ENCODE assay signal across 8 cellular contexts in the genomic region with DNA sequence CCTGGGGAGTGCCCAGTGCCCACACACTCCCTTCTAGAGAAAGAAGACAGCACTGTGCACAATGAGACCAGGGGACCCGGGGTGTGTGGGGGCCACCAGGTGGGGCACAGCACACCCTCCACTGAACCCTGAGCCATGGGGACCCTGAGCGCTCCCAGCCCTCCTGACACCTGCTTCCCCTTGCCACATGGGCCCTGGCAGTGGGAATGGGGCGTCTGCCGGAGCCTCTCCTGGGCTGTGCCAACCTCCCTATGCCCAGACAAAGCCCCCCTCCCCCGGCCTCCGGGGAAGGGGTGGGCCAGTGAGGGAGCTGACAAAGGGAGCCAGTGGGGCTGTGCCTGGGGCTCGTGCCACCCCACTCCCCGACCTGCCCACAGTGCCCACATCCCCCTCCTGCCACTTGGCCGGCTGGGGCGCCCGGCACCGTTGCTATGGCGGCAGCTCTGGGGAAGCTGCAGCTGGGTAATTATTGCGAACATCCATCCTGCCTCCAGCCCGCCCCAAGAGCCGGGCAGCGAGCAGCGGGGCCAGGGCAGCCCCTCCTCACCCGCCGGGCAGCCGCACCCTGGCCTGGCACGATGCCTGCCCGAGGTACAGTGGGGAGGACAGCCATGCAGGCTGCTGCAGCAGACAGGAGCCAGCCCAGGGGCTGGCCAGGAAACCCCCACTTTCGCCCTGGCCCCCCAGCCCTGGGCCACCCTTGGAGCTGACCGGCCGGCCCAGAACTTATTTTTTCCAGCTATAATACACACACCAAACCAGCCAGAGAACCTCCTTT. TPM values are rescaled to one million over a fixed set of nuclear protein-coding genes. Genes with fewer than 3 reads are reported as not detected.
DNase-seq lines count a peak whose midpoint lies in the region; ATAC-seq and TF ChIP-seq lines count a peak whose summit lies in the region.

No MANE protein-coding gene starts in this region.

- no peak for TF ChIP-seq POLR2A in gastrocnemius medialis (IDR thresholded peaks at IDR 0.05)

- ATAC-seq in HG03439 (IDR thresholded peaks at IDR 0.05; ENCODE audit: unreplicated experiment) (peak; percentile 32), gastrocnemius medialis (no peak)

- intact Hi-C loops in PC-9 (cut with micrococcal nuclease; ENCODE audit: unreplicated experiment) (loop anchor here (5.0 kb wide), 1 partner anchor 90 kb away; no protein-coding TSS in a partner anchor), gastrocnemius medialis (cut with DNase I; ENCODE audit: low total_unique reads) (no loop called here)

- POLR2A ChIA-PET in PC-9 (lab: Charles Lee; ENCODE audit: unreplicated experiment), result no interaction called here

- no peaks in the 10 kb centered on the region for H3K9me2 ChIP-seq in PC-9 (ENCODE audit: insufficient read depth)

- no peaks in the 10 kb centered on the region for H4K20me1 ChIP-seq in PC-9 (ENCODE audit: insufficient read depth)

- in situ Hi-C loops in gastrocnemius medialis (cut with MboI; ENCODE audit: low sequenced_read_pairs in 4 of 4), result no loop called here

- DNase-seq in GDM1 (lab: John Stamatoyannopoulos, UW) (peak; percentile 71), PC-9 (peak in 1 of 2 experiments; percentile 53), hippocampal formation (lab: John Stamatoyannopoulos, UW) (peak; percentile 55 to 72), GM03348 (ENCODE audit: low spot score) (no peak), gastrocnemius medialis (no peak)
- no peak for DNase-seq in central memory CD4-positive, alpha-beta T cell
- DNase-seq in stimulated activated CD4-positive, alpha-beta T cell treated with anti-CD3 and anti-CD28 coated beads, Interleukin-2, amount 100 ng/mL, for 24 hours, result no peak

- TF ChIP-seq CTCF in PC-9 (conservative IDR thresholded peaks at IDR 0.05) (no peak), gastrocnemius medialis (IDR thresholded peaks at IDR 0.05 in 4 of 5, conservative IDR thresholded peaks at IDR 0.05 in 1 of 5) (no peak)

- BruUV-seq in PC-9 (replicated peaks; lab: Mats Ljungman, UMichigan), result no TSS peak

- H3F3A ChIP-seq in PC-9 (ENCODE audit: insufficient read depth, low read depth), result no peaks in the 10 kb centered on the region; the same call in 1 of the 2 replicates

- H2AFZ ChIP-seq in PC-9, result no peak overlapping the region

- H3K27me3 ChIP-seq in PC-9 (ENCODE audit: insufficient read depth, low read depth) (no peaks in the 10 kb centered on the region; the same call in 1 of the 2 replicates), gastrocnemius medialis (no peaks in the 10 kb centered on the region)

- H3K9me3 ChIP-seq in PC-9 (ENCODE audit: insufficient read depth, low read depth) (no peaks in the 10 kb centered on the region), gastrocnemius medialis (no peaks in the 10 kb centered on the region)

- H3K4me3 ChIP-seq in PC-9 (no peak overlapping the region), gastrocnemius medialis (peak overlapping the region in 1 of 4 donors; percentile 13)

- H3K4me2 ChIP-seq in PC-9, result 0 out of 2 replicates have a peak overlapping the region, but pooled peaks have one; percentile 5

- no peaks in the 10 kb centered on the region for H3K36me3 ChIP-seq in PC-9 (ENCODE audit: low read depth)
- no peaks in the 10 kb centered on the region for H3K36me3 ChIP-seq in gastrocnemius medialis

- CTCF ChIA-PET in PC-9 (lab: Charles Lee), result no interaction called here

- H3K4me1 ChIP-seq in PC-9 (replicated peaks; ENCODE audit: insufficient read depth) (peaks cover 8% of the 10 kb centered on the region; the same call in 1 of the 2 replicates), gastrocnemius medialis (peaks cover 5 to 8% of the 10 kb centered on the region in 2 donors)

- H3K79me2 ChIP-seq in PC-9 (ENCODE audit: low read depth), result no peaks in the 10 kb centered on the region

- H3K27ac ChIP-seq in PC-9 (no peak overlapping the region), gastrocnemius medialis (no peak overlapping the region)

RNA-seq across cellular contexts. Expression of gene NOL4L, which starts 41.9 kb away (rescaled TPM):
- total RNA-seq in PC-9 (2021), result 40.9 and 44.0 TPM in 2 replicates
- total RNA-seq in gastrocnemius medialis, result 1 to 10 TPM; 1.4 to 1.9 (median 1.7) TPM

RNA-seq across cellular contexts. Expression of gene C20orf203, which starts 46.7 kb away (rescaled TPM):
- total RNA-seq in PC-9 (2021), result 0.08 TPM in 1 of 2 replicates, not detected in the other
- total RNA-seq in gastrocnemius medialis, result not detected

Comparison
In these comparisons a context has a peak if more than half of its experiments do, and no peak if none do; other contexts are left out.
1. DNase-seq: peak in GDM1 (single experiment) and hippocampal formation (2 of 2); none in central memory CD4-positive, alpha-beta T cell (single experiment), stimulated activated CD4-positive, alpha-beta T cell treated with anti-CD3 and anti-CD28 coated beads, Interleukin-2, amount 100 ng/mL, for 24 hours (0 of 2), GM03348 (single experiment) and gastrocnemius medialis (0 of 2).
2. RNA of gene NOL4L, which starts 41.9 kb away (total RNA-seq): 40.9 to 44.0 TPM in PC-9; 1.4 to 1.9 TPM in gastrocnemius medialis; every median in the first group is over 10 times any median in the second.